ENCODE assay signal across 1 cellular context in the genomic region with DNA sequence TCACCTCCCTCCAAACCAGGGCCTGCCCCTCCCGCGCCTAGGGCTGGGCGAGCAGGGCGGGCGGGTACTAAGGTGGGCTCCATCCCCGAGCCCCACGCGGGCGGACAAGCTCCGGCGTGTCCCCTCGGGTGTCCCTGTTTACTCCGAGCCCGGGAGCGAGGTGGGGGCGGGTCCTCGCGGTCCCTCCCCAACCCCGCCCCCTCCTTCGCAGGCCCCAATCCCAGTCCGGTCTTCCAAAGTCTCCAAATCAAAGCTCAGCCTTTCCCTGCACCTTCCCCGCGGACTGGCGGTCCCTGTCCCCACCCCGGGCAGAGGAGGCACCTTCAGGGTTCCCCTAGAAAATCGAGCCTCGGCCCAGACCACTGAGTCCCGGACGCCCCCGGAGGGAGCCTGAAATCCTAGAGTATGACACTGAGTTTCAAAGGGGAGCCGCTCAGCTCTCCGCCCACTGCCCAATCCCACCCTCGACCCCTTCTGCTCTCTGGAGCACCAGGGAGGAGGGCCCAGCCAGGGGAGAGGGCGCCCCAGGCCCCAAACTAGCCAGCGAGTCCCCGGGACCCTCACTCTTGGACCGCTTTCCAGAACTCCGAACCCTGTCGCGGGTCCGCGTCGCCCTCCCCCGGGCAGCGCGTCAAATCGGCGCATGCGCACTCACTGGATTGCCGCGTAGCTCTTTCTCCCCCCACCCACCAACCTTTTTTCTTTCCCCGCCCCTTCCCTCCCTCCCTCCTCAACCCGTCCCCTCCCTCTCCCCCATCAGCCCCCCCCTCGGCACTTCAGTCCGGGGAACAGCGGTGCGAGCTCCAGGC.
A peak's percentile ranks its signal among the peaks of the same experiment; 100 is the strongest.
TF ChIP-seq lines count a peak whose summit lies in the region.

A gene (plus strand): TSS at position 774 of the 809 bp plus-strand sequence. CDS start 482 bp downstream, outside the sequence.

TF ChIP-seq in IMR-90, 13 proteins besides CTCF, POLR2A, EP300 and RAD21:
- TF ChIP-seq MAZ (IDR thresholded peaks at IDR 0.05; ENCODE audit: borderline replicate concordance, low read depth, low read length) = peak; percentile 67; the same call in 1 of the 2 replicates
- no peak for TF ChIP-seq NFE2L2 (IDR thresholded peaks at IDR 0.05; ENCODE audit: low read depth, low read length)
- TF ChIP-seq MXI1 (IDR thresholded peaks at IDR 0.05; ENCODE audit: borderline replicate concordance, low read depth, low read length) = peak; percentile 27; the same call in 1 of the 2 replicates
- 0 out of 2 replicates have a peak, but pooled peaks have one; percentile 17 for TF ChIP-seq FOS (IDR thresholded peaks at IDR 0.05; ENCODE audit: low read depth, low read length)
